19 cellular contexts compared by ENCODE assay signal in the genomic region with DNA sequence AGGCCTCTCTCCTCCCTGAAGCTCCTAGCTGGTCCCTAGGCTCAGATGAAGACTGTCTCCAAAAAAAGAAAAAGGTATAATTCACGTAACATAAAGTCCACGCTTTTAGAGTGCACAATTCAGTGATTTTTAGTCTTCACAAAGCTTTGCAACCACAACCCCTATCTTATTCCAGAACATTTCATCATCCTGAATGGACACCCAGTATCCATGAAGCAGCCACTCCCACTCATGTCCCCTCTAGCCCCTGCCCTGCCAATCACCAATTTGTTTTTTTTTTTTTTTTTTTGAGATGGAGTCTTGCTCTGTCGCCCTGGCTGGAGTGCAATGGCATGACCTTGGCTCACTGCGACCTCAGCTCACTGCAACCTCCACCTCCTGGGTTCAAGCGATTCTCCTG. TPM values are rescaled to one million over a fixed set of nuclear protein-coding genes. Genes with fewer than 3 reads are reported as not detected.
DNase-seq lines count a peak whose midpoint lies in the region; ATAC-seq, FAIRE-seq and TF ChIP-seq lines count a peak whose summit lies in the region.
"Had no signal": no experiment of that assay in that cellular context is flagged by ENCODE, and none has a peak within 500 bp of the region (broad histone marks: within the 10 kb centered on the region; RNA-seq: fewer than 3 reads in every experiment).

No MANE protein-coding gene starts in this region.

- H3K23me2 ChIP-seq in H1 (ENCODE audit: low read depth, low read length) = no peaks in the 10 kb centered on the region

- peaks cover 17% of the 10 kb centered on the region for H3K4me1 Mint-ChIP-seq in T-helper 2 cell treated with Interferon-gamma antibody and Interleukin-4, amounts not matched to agents 5 μg/mL and 100 μg/mL, for 36 hours (ENCODE audit: low read depth)
- peaks cover 48% of the 10 kb centered on the region for H3K4me1 Mint-ChIP-seq in neural crest cell

- TF ChIP-seq CTCF in H1 (IDR thresholded peaks at IDR 0.05; ENCODE audit: control extremely low read depth in 1 of 3, insufficient read depth in 1 of 3, low read depth in 1 of 3, low read length in 3 of 3) (no peak), neural crest cell (conservative IDR thresholded peaks at IDR 0.05) (no peak), thyroid gland (IDR thresholded peaks at IDR 0.05) (no peak)

- H3K79me1 ChIP-seq in H1 (ENCODE audit: low read depth, low read length) = peaks cover 12% of the 10 kb centered on the region

- H4K8ac ChIP-seq in H1 (ENCODE audit: extremely low read depth, insufficient read depth, low read length) = no peak overlapping the region

- H3K4me3 Mint-ChIP-seq in T-helper 2 cell treated with Interferon-gamma antibody and Interleukin-4, amounts not matched to agents 5 μg/mL and 100 μg/mL, for 36 hours = no peak overlapping the region
- peak overlapping the region; percentile 79 for H3K4me3 Mint-ChIP-seq in neural crest cell
- H3K4me3 Mint-ChIP-seq: IgD-negative memory B cell had no signal

- H3K56ac ChIP-seq in H1 (replicated peaks; ENCODE audit: insufficient read length, low read depth, low read length) = no peak overlapping the region

- H2BK15ac ChIP-seq in H1 (ENCODE audit: low read length) = no peak overlapping the region

- POLR2A ChIA-PET in H1 (lab: Charles Lee; ENCODE audit: partially characterized antibody) = interaction anchor here (0.7 to 26.7 kb wide), 10 partner anchors 10 to 200 kb away, joined by 3 to 874 read pairs (median 4); a partner anchor contains a TSS

- H3K9me3 ChIP-seq in NT2/D1 (ENCODE audit: insufficient read depth, low read length) = no peaks in the 10 kb centered on the region
- H3K9me3 ChIP-seq in H1 (ENCODE audit: insufficient read depth in 2 of 2, low read depth in 1 of 2, low read length in 1 of 2) = no peaks in the 10 kb centered on the region
- no peaks in the 10 kb centered on the region for H3K9me3 ChIP-seq in thyroid gland
- H3K9me3 ChIP-seq: Caco-2 had no signal

- peak overlapping the region; percentile 10 for H2BK120ac ChIP-seq in H1 (replicated peaks; ENCODE audit: low read depth, low read length)

- no peak overlapping the region for H3K23ac ChIP-seq in H1 (ENCODE audit: insufficient read length)

- no peak for ATAC-seq in HG03039 (IDR thresholded peaks at IDR 0.05; ENCODE audit: unreplicated experiment)

- no peak overlapping the region for H3K18ac ChIP-seq in H1 (ENCODE audit: extremely low read depth, low read length)

- H3K14ac ChIP-seq in H1 (ENCODE audit: insufficient read length) = no peak overlapping the region

- no peak overlapping the region for H2AFZ ChIP-seq in H1 (ENCODE audit: low read length)

- H3K9me3 Mint-ChIP-seq in T-helper 2 cell treated with Interferon-gamma antibody and Interleukin-4, amounts not matched to agents 5 μg/mL and 100 μg/mL, for 36 hours = no peaks in the 10 kb centered on the region
- H3K9me3 Mint-ChIP-seq in neural crest cell = peaks cover 2% of the 10 kb centered on the region
- H3K9me3 Mint-ChIP-seq: IgD-negative memory B cell had no signal

- TF ChIP-seq RAD21 in H1 (IDR thresholded peaks at IDR 0.05 in 1 of 2, conservative IDR thresholded peaks at IDR 0.05 in 1 of 2; ENCODE audit: low read depth in 2 of 2, low read length in 2 of 2) = no peak

- TF ChIP-seq POLR2A in H1 (IDR thresholded peaks at IDR 0.05; ENCODE audit: control extremely low read depth in 1 of 2, low read depth in 2 of 2, low read length in 2 of 2) (no peak), thyroid gland (IDR thresholded peaks at IDR 0.05) (no peak)

- 74% methylated on average over 3 of the region's 5 CpGs; no CpG with 5 or more reads in 1 of the 2 experiments for WGBS in H1 (ENCODE audit: extremely low coverage in 1 of 2, insufficient coverage in 1 of 2, insufficient read length in 1 of 2, insufficient replicate concordance in 2 of 2, low coverage in 1 of 2, low lambda C conversion rate in 2 of 2, missing lambda C conversion rate in 1 of 2), 2 experiments
- WGBS in thyroid gland, 2 donors = 86 to 91% methylated on average over 5 of the region's 5 CpGs

- H3K27ac Mint-ChIP-seq in T-helper 2 cell treated with Interferon-gamma antibody and Interleukin-4, amounts not matched to agents 5 μg/mL and 100 μg/mL, for 36 hours = peak overlapping the region; percentile 8
- H3K27ac Mint-ChIP-seq in neural crest cell (ENCODE audit: unreplicated experiment) = no peak overlapping the region

- no peak overlapping the region for H2BK12ac ChIP-seq in H1 (ENCODE audit: low read depth, low read length)

- peaks cover 31% of the 10 kb centered on the region for H3K36me3 ChIP-seq in NT2/D1 (ENCODE audit: insufficient read depth, insufficient read length, low read length)
- H3K36me3 ChIP-seq in H1 (ENCODE audit: control insufficient read depth in 2 of 4, insufficient read depth in 4 of 4, low read length in 3 of 4) = peaks cover 8 to 17% (median 12%) of the 10 kb centered on the region in 4 experiments; a peak in 7 of 8 replicates
- peaks cover 7 to 11% of the 10 kb centered on the region in 2 donors for H3K36me3 ChIP-seq in thyroid gland

- H3K36me3 Mint-ChIP-seq in T-helper 2 cell treated with Interferon-gamma antibody and Interleukin-4, amounts not matched to agents 5 μg/mL and 100 μg/mL, for 36 hours (ENCODE audit: low read depth) = peaks cover 26% of the 10 kb centered on the region
- peaks cover 10% of the 10 kb centered on the region for H3K36me3 Mint-ChIP-seq in neural crest cell (ENCODE audit: low read depth)

- H3K4me1 ChIP-seq in NT2/D1 (ENCODE audit: insufficient read depth, insufficient read length) = peaks cover 28% of the 10 kb centered on the region
- peaks cover 0 to 30% (median 22%) of the 10 kb centered on the region in 4 experiments; a peak in 6 of 7 replicates for H3K4me1 ChIP-seq in H1 (replicated peaks in 1 of 4; ENCODE audit: control insufficient read depth in 3 of 4, insufficient read depth in 4 of 4, low read length in 3 of 4)
- peaks cover 0 to 14% of the 10 kb centered on the region in 2 donors for H3K4me1 ChIP-seq in thyroid gland

- H3K4me3 ChIP-seq in NT2/D1 (ENCODE audit: insufficient read length, low read depth) (no peak overlapping the region), H1 (ENCODE audit: extremely low read depth in 1 of 4, insufficient read depth in 2 of 4, low read depth in 3 of 4, low read length in 4 of 4) (0 out of 8 replicates have a peak overlapping the region, but pooled peaks of 1 of the 4 experiments have one; percentile 14), thyroid gland (replicated peaks in 1 of 3) (no peak overlapping the region)

- no peak for FAIRE-seq in H1 (lab: Jason Lieb, UNC)
- FAIRE-seq: G401.6, GM12891 had no signal

- CTCF ChIA-PET in H1 (lab: Charles Lee; ENCODE audit: partially characterized antibody) = interaction anchor here (0.9 to 2.5 kb wide), 7 partner anchors 9 to 239 kb away, joined by 3 to 6 read pairs (median 4); a partner anchor contains a TSS

- TF ChIP-seq EP300 in H1 (IDR thresholded peaks at IDR 0.05; ENCODE audit: borderline replicate concordance in 1 of 2, low read depth in 2 of 2, low read length in 2 of 2) = no peak

- H3K9ac ChIP-seq in NT2/D1 (ENCODE audit: insufficient read length, low read depth) (peak overlapping the region; percentile 32), H1 (replicated peaks in 1 of 4; ENCODE audit: extremely low read depth in 1 of 4, low read depth in 3 of 4, low read length in 3 of 4) (no peak overlapping the region)

- no peak overlapping the region for H4K91ac ChIP-seq in H1 (replicated peaks; ENCODE audit: insufficient read length, low read length)

- H2BK20ac ChIP-seq in H1 (ENCODE audit: low read length) = no peak overlapping the region

- no peaks in the 10 kb centered on the region for H3K27me3 Mint-ChIP-seq in T-helper 2 cell treated with Interferon-gamma antibody and Interleukin-4, amounts not matched to agents 5 μg/mL and 100 μg/mL, for 36 hours (ENCODE audit: low read depth)
- peaks cover 9% of the 10 kb centered on the region for H3K27me3 Mint-ChIP-seq in neural crest cell (ENCODE audit: low read depth)
- H3K27me3 Mint-ChIP-seq: IgD-negative memory B cell had no signal

- peaks cover 0 to 3% of the 10 kb centered on the region in 2 experiments; a peak in 1 of 4 replicates for H3K79me2 ChIP-seq in H1 (ENCODE audit: control insufficient read depth in 1 of 2, insufficient read depth in 2 of 2, low read length in 2 of 2)

- H4K20me1 ChIP-seq in H1 (replicated peaks in 1 of 2; ENCODE audit: control insufficient read depth in 1 of 2, insufficient read depth in 2 of 2, low read length in 2 of 2) = peaks cover 7 to 23% of the 10 kb centered on the region in 2 experiments

- H4K5ac ChIP-seq in H1 (ENCODE audit: insufficient read length, low read depth, low read length) = no peak overlapping the region

- intact Hi-C loops in thyroid gland (cut with DNase I) = no loop called here

- H3K27me3 ChIP-seq in NT2/D1 (ENCODE audit: insufficient read depth, insufficient read length) (no peaks in the 10 kb centered on the region), H1 (replicated peaks in 1 of 4; ENCODE audit: control insufficient read depth in 3 of 4, extremely low read depth in 1 of 4, insufficient read depth in 3 of 4, low read length in 3 of 4) (no peaks in the 10 kb centered on the region), thyroid gland (no peaks in the 10 kb centered on the region)

- peak overlapping the region; percentile 36 to 38; a peak in 1 of 4 replicates for H3K4me2 ChIP-seq in H1 (ENCODE audit: insufficient read depth in 1 of 2, low read depth in 2 of 2, low read length in 2 of 2)

- H2AK5ac ChIP-seq in H1 (ENCODE audit: low read depth, low read length) = no peak overlapping the region

- DNase-seq in T-helper 2 cell treated with Interferon-gamma antibody and Interleukin-4, amounts not matched to agents 5 μg/mL and 100 μg/mL, for 36 hours (ENCODE audit: low spot score) = no peak
- DNase-seq in T-helper 2 cell (no peak), NT2/D1 (ENCODE audit: low read depth, low spot score) (no peak), H1 (ENCODE audit: low read depth in 1 of 2, low spot score in 2 of 2) (no peak), neural crest cell (ENCODE audit: low read depth, low spot score) (no peak), ecto neural progenitor cell (ENCODE audit: low spot score) (no peak), thyroid gland (no peak)
- DNase-seq: C1 segment of cervical spinal cord, Caco-2, MV-4-11, NCI-H1436 treated with DMSO at 0.1 percent for 48 hours, NCI-H2081, NCI-H510A treated with DMSO at 0.1 percent for 48 hours, SHP77 treated with DMSO at 0.1 percent for 48 hours had no signal

- H2BK5ac ChIP-seq in H1 (ENCODE audit: low read depth, low read length) = no peak overlapping the region

- H3K27ac ChIP-seq in H1 (ENCODE audit: low read depth, low read length) = no peak overlapping the region
- H3K27ac ChIP-seq in thyroid gland = no peak overlapping the region

- no peak overlapping the region for H3K4ac ChIP-seq in H1 (replicated peaks; ENCODE audit: insufficient read length, low read depth, low read length)

RNA-seq across cellular contexts. Expression of a gene that starts 7.6 kb away (rescaled TPM):
- total RNA-seq in H1 (2021; fragmentation: NEBNext Ultra II Directional; extraction: Animal tissue kit (Norgen Biotek cat#: 25700)) = 2,123 and 2,232 TPM in 2 replicates
- polyA plus RNA-seq in H1 (2011; rRNA removed) = 6,692 and 8,402 TPM in 2 replicates
- 2,492 TPM for polyA plus RNA-seq in H1 (2011; cell fraction: cytosol; rRNA removed)
- polyA plus RNA-seq in H1 (2011; cell fraction: nucleus; rRNA removed) = 1,571 TPM
- 1,234 to 2,824 TPM (median 2,522 TPM) in 4 replicates for polyA plus RNA-seq in H1 (2012, experiment 1 of 2)
- 3,077 TPM for polyA plus RNA-seq in H1 (2012, experiment 2 of 2)
- polyA plus RNA-seq in H1 (2013, experiment 1 of 2) = 2,779 TPM
- 2,622 TPM for polyA plus RNA-seq in H1 (2013, experiment 2 of 2)
- polyA minus RNA-seq in H1 (2011; rRNA and poly(A)+ RNA removed) = 406 and 431 TPM in 2 replicates
- polyA minus RNA-seq in H1 (2011; cell fraction: cytosol; rRNA and poly(A)+ RNA removed) = 1,377 TPM
- 497 TPM for polyA minus RNA-seq in H1 (2011; cell fraction: nucleus; rRNA and poly(A)+ RNA removed)
- total RNA-seq in neural crest cell = 1,888 and 1,936 TPM in 2 replicates
- 100 to 1,000 TPM; 156 to 404 (median 205) TPM for total RNA-seq in thyroid gland

RNA-seq across cellular contexts. Expression of a gene that starts 9.3 kb away (rescaled TPM):
- 3.8 and 3.9 TPM in 2 replicates for total RNA-seq in H1 (2021; fragmentation: NEBNext Ultra II Directional; extraction: Animal tissue kit (Norgen Biotek cat#: 25700))
- 0.49 and 0.53 TPM in 2 replicates for polyA plus RNA-seq in H1 (2011; rRNA removed)
- polyA plus RNA-seq in H1 (2011; cell fraction: cytosol; rRNA removed) = 1.9 TPM
- polyA plus RNA-seq in H1 (2011; cell fraction: nucleus; rRNA removed) = 1.2 TPM
- polyA plus RNA-seq in H1 (2012, experiment 1 of 2) = 0.50 to 2.6 TPM (median 1.5 TPM) in 4 replicates
- not detected for polyA plus RNA-seq in H1 (2012, experiment 2 of 2)
- polyA plus RNA-seq in H1 (2013, experiment 1 of 2) = 2.1 TPM
- 1.3 TPM for polyA plus RNA-seq in H1 (2013, experiment 2 of 2)
- not detected in 2 replicates for polyA minus RNA-seq in H1 (2011; rRNA and poly(A)+ RNA removed)
- 2.3 TPM for polyA minus RNA-seq in H1 (2011; cell fraction: cytosol; rRNA and poly(A)+ RNA removed)
- 1.1 TPM for polyA minus RNA-seq in H1 (2011; cell fraction: nucleus; rRNA and poly(A)+ RNA removed)
- total RNA-seq in neural crest cell (0.40 and 0.71 TPM in 2 replicates), thyroid gland (10 to 100 TPM in 3 of 4 donors, 1 to 10 TPM in 1; 6.3 to 73.5 (median 31.2) TPM)
- total RNA-seq: A172 had no signal

RNA-seq across cellular contexts. Expression of a gene that starts 14.2 kb away (rescaled TPM):
- 398 and 402 TPM in 2 replicates for total RNA-seq in H1 (2021; fragmentation: NEBNext Ultra II Directional; extraction: Animal tissue kit (Norgen Biotek cat#: 25700))
- polyA plus RNA-seq in H1 (2011; rRNA removed) = 466 and 530 TPM in 2 replicates
- polyA plus RNA-seq in H1 (2011; cell fraction: cytosol; rRNA removed) = 396 TPM
- polyA plus RNA-seq in H1 (2011; cell fraction: nucleus; rRNA removed) = 278 TPM
- 185 to 258 TPM (median 204 TPM) in 4 replicates for polyA plus RNA-seq in H1 (2012, experiment 1 of 2)
- polyA plus RNA-seq in H1 (2012, experiment 2 of 2) = 110 TPM
- 234 TPM for polyA plus RNA-seq in H1 (2013, experiment 1 of 2)
- 223 TPM for polyA plus RNA-seq in H1 (2013, experiment 2 of 2)
- 54.5 and 104 TPM in 2 replicates for polyA minus RNA-seq in H1 (2011; rRNA and poly(A)+ RNA removed)
- 239 TPM for polyA minus RNA-seq in H1 (2011; cell fraction: cytosol; rRNA and poly(A)+ RNA removed)
- polyA minus RNA-seq in H1 (2011; cell fraction: nucleus; rRNA and poly(A)+ RNA removed) = 43.1 TPM
- 243 and 269 TPM in 2 replicates for total RNA-seq in neural crest cell
- 10 to 100 TPM in 2 of 4 donors, 1 to 10 TPM in 2; 5.7 to 13.3 (median 9.8) TPM for total RNA-seq in thyroid gland

RNA-seq across cellular contexts. Expression of a gene that starts 16.7 kb away (rescaled TPM):
- total RNA-seq in H1 (2021; fragmentation: NEBNext Ultra II Directional; extraction: Animal tissue kit (Norgen Biotek cat#: 25700)) = 1.4 TPM in 1 of 2 replicates, not detected in the other
- 1.6 and 4.5 TPM in 2 replicates for polyA plus RNA-seq in H1 (2011; rRNA removed)
- 1.7 TPM for polyA plus RNA-seq in H1 (2011; cell fraction: cytosol; rRNA removed)
- 2.7 TPM for polyA plus RNA-seq in H1 (2011; cell fraction: nucleus; rRNA removed)
- 0.54 to 3.6 TPM (median 1.4 TPM) in 4 replicates for polyA plus RNA-seq in H1 (2012, experiment 1 of 2)
- polyA plus RNA-seq in H1 (2012, experiment 2 of 2) = not detected
- polyA plus RNA-seq in H1 (2013, experiment 1 of 2) = 0.41 TPM
- polyA plus RNA-seq in H1 (2013, experiment 2 of 2) = 0.33 TPM
- polyA minus RNA-seq in H1 (2011; rRNA and poly(A)+ RNA removed) = not detected in 2 replicates
- polyA minus RNA-seq in H1 (2011; cell fraction: cytosol; rRNA and poly(A)+ RNA removed) = not detected
- polyA minus RNA-seq in H1 (2011; cell fraction: nucleus; rRNA and poly(A)+ RNA removed) = not detected
- total RNA-seq in neural crest cell (not detected in 2 replicates), thyroid gland (not detected)
- total RNA-seq: A172, Caco-2 had no signal
- polyA plus RNA-seq: IgD-negative memory B cell had no signal

RNA-seq across cellular contexts. Expression of a gene that starts 23.1 kb away (rescaled TPM):
- total RNA-seq in H1 (2021; fragmentation: NEBNext Ultra II Directional; extraction: Animal tissue kit (Norgen Biotek cat#: 25700)) = 1.6 and 2.8 TPM in 2 replicates
- polyA plus RNA-seq in H1 (2011; rRNA removed) = 1.7 and 2.7 TPM in 2 replicates
- polyA plus RNA-seq in H1 (2011; cell fraction: cytosol; rRNA removed) = 2.3 TPM
- polyA plus RNA-seq in H1 (2011; cell fraction: nucleus; rRNA removed) = 6.8 TPM
- polyA plus RNA-seq in H1 (2012, experiment 1 of 2) = 1.0 to 2.3 TPM (median 1.2 TPM) in 4 replicates
- polyA plus RNA-seq in H1 (2012, experiment 2 of 2) = 1.2 TPM
- polyA plus RNA-seq in H1 (2013, experiment 1 of 2) = 1.2 TPM
- polyA plus RNA-seq in H1 (2013, experiment 2 of 2) = 1.0 TPM
- 0.27 and 0.41 TPM in 2 replicates for polyA minus RNA-seq in H1 (2011; rRNA and poly(A)+ RNA removed)
- 1.5 TPM for polyA minus RNA-seq in H1 (2011; cell fraction: cytosol; rRNA and poly(A)+ RNA removed)
- 2.2 TPM for polyA minus RNA-seq in H1 (2011; cell fraction: nucleus; rRNA and poly(A)+ RNA removed)
- 0.56 and 0.59 TPM in 2 replicates for total RNA-seq in neural crest cell
- total RNA-seq in thyroid gland = not detected
- polyA plus RNA-seq: IgD-negative memory B cell had no signal

Comparison
In these comparisons a context has a peak if more than half of its experiments do, and no peak if none do; other contexts are left out.
1. RNA of a gene that starts 14.2 kb away (total RNA-seq): 398 to 402 TPM in H1 and 243 to 269 TPM in neural crest cell; 5.7 to 13.3 TPM in thyroid gland; every median in the first group is over 10 times any median in the second.